Comparison of ENCODE assay signal across 26 cellular contexts in the genomic region with DNA sequence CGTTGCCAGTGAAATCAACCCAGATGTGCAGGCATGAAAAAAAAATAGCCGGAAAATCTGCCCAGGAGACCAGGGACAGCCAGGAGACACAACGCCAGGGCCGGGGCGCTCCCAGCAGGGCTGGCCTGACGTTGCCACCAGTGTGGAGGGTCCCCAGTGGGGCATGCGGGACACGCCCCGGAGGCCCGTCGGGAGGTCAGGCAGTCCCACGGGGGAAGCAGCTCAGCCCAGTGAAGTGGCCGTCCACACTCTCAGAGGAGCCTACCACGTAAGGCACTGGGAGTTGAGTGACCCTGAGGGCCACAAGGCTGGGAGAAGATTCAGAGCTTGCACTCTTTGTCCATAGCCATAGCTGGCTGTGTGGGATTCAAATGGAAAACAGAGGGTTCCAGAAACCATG. TPM values are rescaled to one million over a fixed set of nuclear protein-coding genes. Genes with fewer than 3 reads are reported as not detected.
A peak's percentile ranks its signal among the peaks of the same experiment; 100 is the strongest.
DNase-seq lines count a peak whose midpoint lies in the region; ATAC-seq and TF ChIP-seq lines count a peak whose summit lies in the region.
"Had no signal": no experiment of that assay in that cellular context is flagged by ENCODE, and none has a peak within 500 bp of the region (broad histone marks: within the 10 kb centered on the region; RNA-seq: fewer than 3 reads in every experiment).

No MANE protein-coding gene starts in this region.

- no peak for TF ChIP-seq EP300 in stomach (IDR thresholded peaks at IDR 0.05)

- ATAC-seq in activated CD8-positive, alpha-beta memory T cell treated with anti-CD3 and anti-CD28 coated beads, Interleukin-2, amount 10 ng/mL, durations not matched to agents 7 days and 5 days, result no peak
- no peak for ATAC-seq in left lobe of liver
- ATAC-seq in stimulated activated memory B cell treated with anti-CD40 and anti-IgM and Interleukin-4, amounts not matched to agents 10 μg/mL and 1 μg/mL and 100 μg/mL, for 72 hours, result no peak
- ATAC-seq: left colon, right lobe of liver had no signal

- peaks cover 12% of the 10 kb centered on the region for H3K9me3 Mint-ChIP-seq in activated CD8-positive, alpha-beta memory T cell treated with anti-CD3 and anti-CD28 coated beads, Interleukin-2, amount 10 ng/mL, durations not matched to agents 7 days and 5 days (ENCODE audit: low read depth)
- H3K9me3 Mint-ChIP-seq in stimulated activated memory B cell treated with anti-CD40 and anti-IgM and Interleukin-4, amounts not matched to agents 10 μg/mL and 1 μg/mL and 100 μg/mL, for 72 hours, result peaks cover 24% of the 10 kb centered on the region
- peaks cover 9% of the 10 kb centered on the region for H3K9me3 Mint-ChIP-seq in activated naive CD4-positive, alpha-beta T cell treated with anti-CD3 and anti-CD28 coated beads for 36 hours

- peaks cover 45% of the 10 kb centered on the region for H3K27me3 Mint-ChIP-seq in activated CD8-positive, alpha-beta memory T cell treated with anti-CD3 and anti-CD28 coated beads, Interleukin-2, amount 10 ng/mL, durations not matched to agents 7 days and 5 days
- H3K27me3 Mint-ChIP-seq in stimulated activated memory B cell treated with anti-CD40 and anti-IgM and Interleukin-4, amounts not matched to agents 10 μg/mL and 1 μg/mL and 100 μg/mL, for 72 hours, result peaks cover 88% of the 10 kb centered on the region
- peaks cover 35% of the 10 kb centered on the region for H3K27me3 Mint-ChIP-seq in activated naive CD4-positive, alpha-beta T cell treated with anti-CD3 and anti-CD28 coated beads for 36 hours (ENCODE audit: low read depth)

- no peak overlapping the region for H3K4me3 ChIP-seq in WERI-Rb-1 (ENCODE audit: low read depth, low read length)
- H3K4me3 ChIP-seq in stomach, result no peak overlapping the region
- H3K4me3 ChIP-seq: neural progenitor cell, right lobe of liver, upper lobe of right lung had no signal

- H3K4me3 Mint-ChIP-seq in activated CD8-positive, alpha-beta memory T cell treated with anti-CD3 and anti-CD28 coated beads, Interleukin-2, amount 10 ng/mL, durations not matched to agents 7 days and 5 days, result no peak overlapping the region
- H3K4me3 Mint-ChIP-seq in stimulated activated memory B cell treated with anti-CD40 and anti-IgM and Interleukin-4, amounts not matched to agents 10 μg/mL and 1 μg/mL and 100 μg/mL, for 72 hours, result no peak overlapping the region
- no peak overlapping the region for H3K4me3 Mint-ChIP-seq in activated naive CD4-positive, alpha-beta T cell treated with anti-CD3 and anti-CD28 coated beads for 36 hours
- H3K4me3 Mint-ChIP-seq: activated CD4-positive, alpha-beta T cell treated with anti-CD3 and anti-CD28 coated beads, Interleukin-2, amount 10 ng/mL, durations not matched to agents 24 days and 14 days; activated T-helper 17 cell treated with anti-CD3 and anti-CD28 coated beads, Interleukin-2, amount 50 U/mL, for 72 hours; CD4-positive, CD25-positive, alpha-beta regulatory T cell; immature natural killer cell; neural progenitor cell had no signal

- H3K9me3 ChIP-seq in WERI-Rb-1 (ENCODE audit: severe bottlenecking), result peaks cover 6% of the 10 kb centered on the region
- H3K9me3 ChIP-seq in stomach, result peaks cover 0 to 13% (median 8%) of the 10 kb centered on the region in 4 donors
- H3K9me3 ChIP-seq: right lobe of liver had no signal

- peak; percentile 32 for DNase-seq in activated CD8-positive, alpha-beta memory T cell treated with anti-CD3 and anti-CD28 coated beads for 24 hours
- DNase-seq in activated CD8-positive, alpha-beta memory T cell treated with anti-CD3 and anti-CD28 coated beads, Interleukin-2, amount 10 ng/mL, durations not matched to agents 7 days and 5 days, result no peak
- peak; percentile 9 for DNase-seq in WERI-Rb-1
- DNase-seq in left lobe of liver (ENCODE audit: low spot score), result peak; percentile 38
- DNase-seq in stomach, result peak; percentile 11
- no peak for DNase-seq in activated naive CD4-positive, alpha-beta T cell treated with anti-CD3 and anti-CD28 coated beads for 36 hours
- DNase-seq in HPDE6-E6E7 (ENCODE audit: extremely low spot score), result no peak
- DNase-seq: activated CD4-positive, alpha-beta T cell treated with anti-CD3 and anti-CD28 coated beads, Interleukin-2, amount 10 ng/mL, durations not matched to agents 24 days and 14 days; amygdala; CD4-positive, CD25-positive, alpha-beta regulatory T cell; hypothalamus; immature natural killer cell; left colon; NCI-H1436; NCI-H2081; NCI-H2227 treated with DMSO at 0.1 percent for 48 hours; NCI-H526 treated with DMSO at 0.1 percent for 48 hours; right lobe of liver; SHP77 treated with DMSO at 0.1 percent for 48 hours; stimulated activated CD4-positive, alpha-beta T cell treated with anti-CD3 and anti-CD28 coated beads, Interleukin-4, amount 100 ng/mL, for 1 hour; upper lobe of right lung had no signal

- H3K27ac Mint-ChIP-seq in activated CD8-positive, alpha-beta memory T cell treated with anti-CD3 and anti-CD28 coated beads, Interleukin-2, amount 10 ng/mL, durations not matched to agents 7 days and 5 days, result no peak overlapping the region
- H3K27ac Mint-ChIP-seq in stimulated activated memory B cell treated with anti-CD40 and anti-IgM and Interleukin-4, amounts not matched to agents 10 μg/mL and 1 μg/mL and 100 μg/mL, for 72 hours, result no peak overlapping the region
- H3K27ac Mint-ChIP-seq in activated naive CD4-positive, alpha-beta T cell treated with anti-CD3 and anti-CD28 coated beads for 36 hours, result no peak overlapping the region
- H3K27ac Mint-ChIP-seq: activated CD4-positive, alpha-beta T cell treated with anti-CD3 and anti-CD28 coated beads, Interleukin-2, amount 10 ng/mL, durations not matched to agents 24 days and 14 days; activated naive CD4-positive, alpha-beta T cell treated with anti-CD3 and anti-CD28 coated beads, Interleukin-2, amount 50 U/mL, for 72 hours; activated T-helper 17 cell treated with anti-CD3 and anti-CD28 coated beads, Interleukin-2, amount 50 U/mL, for 72 hours; CD4-positive, CD25-positive, alpha-beta regulatory T cell; immature natural killer cell; neural progenitor cell had no signal

- H3K36me3 Mint-ChIP-seq in activated CD8-positive, alpha-beta memory T cell treated with anti-CD3 and anti-CD28 coated beads, Interleukin-2, amount 10 ng/mL, durations not matched to agents 7 days and 5 days, result peaks cover 6% of the 10 kb centered on the region
- peaks cover 7% of the 10 kb centered on the region for H3K36me3 Mint-ChIP-seq in stimulated activated memory B cell treated with anti-CD40 and anti-IgM and Interleukin-4, amounts not matched to agents 10 μg/mL and 1 μg/mL and 100 μg/mL, for 72 hours
- H3K36me3 Mint-ChIP-seq in activated naive CD4-positive, alpha-beta T cell treated with anti-CD3 and anti-CD28 coated beads for 36 hours (ENCODE audit: low read depth), result peaks cover 3% of the 10 kb centered on the region
- H3K36me3 Mint-ChIP-seq: neural progenitor cell had no signal

- no peak for TF ChIP-seq POLR2A in stomach (IDR thresholded peaks at IDR 0.05)

- H3K27ac ChIP-seq in WERI-Rb-1, result no peak overlapping the region
- no peak overlapping the region for H3K27ac ChIP-seq in stomach
- H3K27ac ChIP-seq: neural progenitor cell, right lobe of liver, upper lobe of right lung had no signal

- 81 to 91% (median 88%) methylated on average over 14 of the region's 14 CpGs for WGBS in stomach, 5 donors

- CTCF ChIA-PET in activated CD8-positive, alpha-beta memory T cell treated with anti-CD3 and anti-CD28 coated beads, Interleukin-2, amount 10 ng/mL, durations not matched to agents 7 days and 5 days (lab: Charles Lee), result no interaction called here
- CTCF ChIA-PET in activated naive CD4-positive, alpha-beta T cell treated with anti-CD3 and anti-CD28 coated beads for 36 hours (lab: Charles Lee), result interaction anchor here (0.7 kb wide), 1 partner anchor 326 kb away, joined by 3 read pairs; no protein-coding TSS in a partner anchor

- intact Hi-C loops in stomach (cut with DNase I; ENCODE audit: low total_unique reads), result no loop called here
- intact Hi-C loops in activated naive CD4-positive, alpha-beta T cell treated with anti-CD3 and anti-CD28 coated beads for 36 hours (cut with micrococcal nuclease), result no loop called here

- peaks cover 0 to 9% (median 0%) of the 10 kb centered on the region in 4 donors for H3K4me1 ChIP-seq in stomach
- H3K4me1 ChIP-seq: neural progenitor cell, right lobe of liver, upper lobe of right lung had no signal

- no peaks in the 10 kb centered on the region for H3K36me3 ChIP-seq in WERI-Rb-1
- H3K36me3 ChIP-seq in stomach, result no peaks in the 10 kb centered on the region
- H3K36me3 ChIP-seq: neural progenitor cell, right lobe of liver, upper lobe of right lung had no signal

- no peak for TF ChIP-seq CTCF in WERI-Rb-1 (IDR thresholded peaks at IDR 0.05; ENCODE audit: low read depth, low read length)
- TF ChIP-seq CTCF in stomach (IDR thresholded peaks at IDR 0.05), result no peak

- H3K27me3 ChIP-seq in WERI-Rb-1 (ENCODE audit: insufficient read depth, low read depth, severe bottlenecking), result no peaks in the 10 kb centered on the region
- peaks cover 0 to 41% (median 6%) of the 10 kb centered on the region in 3 donors for H3K27me3 ChIP-seq in stomach
- H3K27me3 ChIP-seq: neural progenitor cell, right lobe of liver had no signal

- H3K4me1 Mint-ChIP-seq in activated CD8-positive, alpha-beta memory T cell treated with anti-CD3 and anti-CD28 coated beads, Interleukin-2, amount 10 ng/mL, durations not matched to agents 7 days and 5 days, result peaks cover 3% of the 10 kb centered on the region
- H3K4me1 Mint-ChIP-seq in stimulated activated memory B cell treated with anti-CD40 and anti-IgM and Interleukin-4, amounts not matched to agents 10 μg/mL and 1 μg/mL and 100 μg/mL, for 72 hours, result no peaks in the 10 kb centered on the region
- no peaks in the 10 kb centered on the region for H3K4me1 Mint-ChIP-seq in activated naive CD4-positive, alpha-beta T cell treated with anti-CD3 and anti-CD28 coated beads for 36 hours (ENCODE audit: low read depth)
- H3K4me1 Mint-ChIP-seq: immature natural killer cell had no signal

RNA-seq across cellular contexts. Expression of a gene that starts 53.2 kb away (rescaled TPM):
- under 1 TPM; 0.15 to 0.23 TPM for total RNA-seq in activated CD8-positive, alpha-beta memory T cell treated with anti-CD3 and anti-CD28 coated beads, Interleukin-2, amount 10 ng/mL, durations not matched to agents 7 days and 5 days
- 36.5 TPM for total RNA-seq in left lobe of liver
- total RNA-seq in stomach, result 100 to 1,000 TPM in 2 of 5 donors, 10 to 100 TPM in 3; 31.4 to 409 (median 93.4) TPM
- 100 to 1,000 TPM in 1 of 3 donors, 10 to 100 TPM in 2; 34.7 to 109 (median 62.0) TPM for polyA plus RNA-seq in stomach
- total RNA-seq in activated naive CD4-positive, alpha-beta T cell treated with anti-CD3 and anti-CD28 coated beads for 36 hours, result 1 to 10 TPM; 1.7 to 3.2 TPM

RNA-seq across cellular contexts. Expression of a gene that starts 56.8 kb away (rescaled TPM):
- 1 to 10 TPM in 1 of 2 experiments, under 1 TPM in 1; 0.37 to 2.3 TPM for total RNA-seq in activated CD8-positive, alpha-beta memory T cell treated with anti-CD3 and anti-CD28 coated beads, Interleukin-2, amount 10 ng/mL, durations not matched to agents 7 days and 5 days
- total RNA-seq in left lobe of liver, result 1.1 TPM
- total RNA-seq in stomach, result 10 to 100 TPM in 2 of 5 donors, 1 to 10 TPM in 1, under 1 TPM in 1, not detected in 1; 0.58 to 32.6 (median 12.0) TPM
- 10 to 100 TPM in 1 of 3 donors, 1 to 10 TPM in 1, under 1 TPM in 1; 0.95 to 17.6 (median 8.7) TPM for polyA plus RNA-seq in stomach
- 1 to 10 TPM; 1.7 to 1.8 TPM for total RNA-seq in activated naive CD4-positive, alpha-beta T cell treated with anti-CD3 and anti-CD28 coated beads for 36 hours
- total RNA-seq: Daoy had no signal

Comparison
In these comparisons a context has a peak if more than half of its experiments do, and no peak if none do; other contexts are left out.
1. DNase-seq: peak in activated CD8-positive, alpha-beta memory T cell treated with anti-CD3 and anti-CD28 coated beads for 24 hours (single experiment), WERI-Rb-1 (single experiment), left lobe of liver (single experiment) and stomach (single experiment); none in activated CD8-positive, alpha-beta memory T cell treated with anti-CD3 and anti-CD28 coated beads, Interleukin-2, amount 10 ng/mL, durations not matched to agents 7 days and 5 days (single experiment), activated naive CD4-positive, alpha-beta T cell treated with anti-CD3 and anti-CD28 coated beads for 36 hours (single experiment) and HPDE6-E6E7 (single experiment).